8 cellular contexts compared by ENCODE assay signal in genomic region chr13:48235100-48235813, GRCh38. TPM values are rescaled to one million over a fixed set of nuclear protein-coding genes. Genes with fewer than 3 reads are reported as not detected.
DNase-seq lines count a peak whose midpoint lies in the region; ATAC-seq and TF ChIP-seq lines count a peak whose summit lies in the region.

No MANE protein-coding gene starts in this region.

- no peak overlapping the region for H3K27ac ChIP-seq in iPS-20b (ENCODE audit: low read length)

- H3K9me3 ChIP-seq in iPS-20b (ENCODE audit: insufficient read depth, low read depth, low read length) (no peaks in the 10 kb centered on the region), skeletal muscle satellite cell (replicated peaks; ENCODE audit: low read length) (no peaks in the 10 kb centered on the region)

- H3K4me3 ChIP-seq in astrocyte of the spinal cord (ENCODE audit: low read depth, low read length) (peak overlapping the region; percentile 79), iPS-20b (ENCODE audit: low read length) (peak overlapping the region; percentile 91), skeletal muscle satellite cell (ENCODE audit: low read length) (peak overlapping the region; percentile 99)

- ATAC-seq in GM21576 (IDR thresholded peaks at IDR 0.05; ENCODE audit: unreplicated experiment) = peak; percentile 30

- H3K36me3 ChIP-seq in iPS-20b (ENCODE audit: insufficient read depth, low read depth, low read length) (no peaks in the 10 kb centered on the region), skeletal muscle satellite cell (ENCODE audit: insufficient read depth, low read length) (peaks cover 4% of the 10 kb centered on the region)

- peaks cover 17% of the 10 kb centered on the region; the same call in 1 of the 2 replicates for H3K27me3 ChIP-seq in iPS-20b (ENCODE audit: insufficient read depth, low read length)
- peaks cover 3% of the 10 kb centered on the region for H3K27me3 ChIP-seq in skeletal muscle satellite cell (ENCODE audit: control insufficient read depth, insufficient read depth, low read length)

- in situ Hi-C loops in astrocyte of the spinal cord (cut with HindIII; ENCODE audit: low sequenced_read_pairs) = no loop called here

- peaks cover 34% of the 10 kb centered on the region for H3K4me1 ChIP-seq in iPS-20b (ENCODE audit: insufficient read depth, low read length)
- peaks cover 41% of the 10 kb centered on the region for H3K4me1 ChIP-seq in skeletal muscle satellite cell (ENCODE audit: control insufficient read depth, insufficient read depth, low read length)

- H3K4me2 ChIP-seq in skeletal muscle satellite cell (ENCODE audit: low read length) = peak overlapping the region; percentile 82

- no peak for TF ChIP-seq CTCF in astrocyte of the spinal cord (IDR thresholded peaks at IDR 0.05; ENCODE audit: low read depth, low read length)

- H3K9ac ChIP-seq in iPS-20b (ENCODE audit: low read depth, low read length) = peak overlapping the region; percentile 51; the same call in 1 of the 2 replicates
- H3K9ac ChIP-seq in skeletal muscle satellite cell (ENCODE audit: low read depth, low read length) = peak overlapping the region; percentile 98

- DNase-seq in Daoy (ENCODE audit: low read depth) = peak; percentile 57
- peak; percentile 11 for DNase-seq in MV-4-11 (lab: John Stamatoyannopoulos, UW)
- peak; percentile 44 for DNase-seq in astrocyte of the spinal cord (ENCODE audit: low read depth, low spot score)
- no peak for DNase-seq in NCI-H2029 treated with DMSO at 0.1 percent for 48 hours (lab: John Stamatoyannopoulos, UW)
- DNase-seq in GOT3 (lab: John Stamatoyannopoulos, UW) = no peak

RNA-seq across cellular contexts. Expression of gene ITM2B, which starts 2.3 kb away (rescaled TPM):
- total RNA-seq in Daoy (2014; rRNA removed; shearing (Covaris generic)) = 50.7 and 58.0 TPM in 2 replicates
- 60.3 and 82.1 TPM in 2 replicates for total RNA-seq in skeletal muscle satellite cell (2012; rRNA removed)

Comparison
In these comparisons a context has a peak if more than half of its experiments do, and no peak if none do; other contexts are left out.
1. DNase-seq: peak in Daoy (single experiment), MV-4-11 (single experiment) and astrocyte of the spinal cord (single experiment); none in NCI-H2029 treated with DMSO at 0.1 percent for 48 hours (single experiment) and GOT3 (single experiment).
2. Peak in every context shown above with its lines, with median percentiles within 50 percentile points of each other: H3K4me3 ChIP-seq.